ENCODE assay signal across 38 cellular contexts in genomic region chr6:29395331-29395730, GRCh38. TPM values are rescaled to one million over a fixed set of nuclear protein-coding genes. Genes with fewer than 3 reads are reported as not detected.
"Had no signal": no experiment of that assay in that cellular context is flagged by ENCODE, and none has a peak within 500 bp of the region (broad histone marks: within the 10 kb centered on the region; RNA-seq: fewer than 3 reads in every experiment).

TSS of gene OR12D2 (plus strand) at chr6:29395631. CDS start at chr6:29396700, 1,069 bp downstream.

- H3K9ac ChIP-seq: KMS-11 had no signal

- H3K36me3 ChIP-seq: MG63 had no signal

- H3K27ac ChIP-seq: KMS-11 had no signal

- H3K9me3 ChIP-seq: MG63 had no signal

- H3K27me3 ChIP-seq: MG63 had no signal

- H3K4me3 ChIP-seq: MG63 had no signal

- DNase-seq: Karpas-422, Kasumi-1, MG63, MM.1S, MV-4-11, NCI-H1048, NCI-H1092, NCI-H1092 treated with DMSO at 0.1 percent for 48 hours, NCI-H1105, NCI-H1105 treated with DMSO at 0.1 percent for 48 hours, NCI-H1417, NCI-H1417 treated with DMSO at 0.1 percent for 48 hours, NCI-H1436, NCI-H1436 treated with DMSO at 0.1 percent for 48 hours, NCI-H146, NCI-H1694, NCI-H1694 treated with DMSO at 0.1 percent for 48 hours, NCI-H187, NCI-H187 treated with DMSO at 0.1 percent for 48 hours, NCI-H1930, NCI-H2029, NCI-H2029 treated with DMSO at 0.1 percent for 48 hours, NCI-H2081, NCI-H2081 treated with DMSO at 0.1 percent for 48 hours, NCI-H2107, NCI-H2171, NCI-H2171 treated with DMSO at 0.1 percent for 48 hours, NCI-H2227 treated with DMSO at 0.1 percent for 48 hours, NCI-H226, NCI-H345, NCI-H446, NCI-H446 treated with DMSO at 0.1 percent for 48 hours, NCI-H510A had no signal

- H3K4me2 ChIP-seq: KMS-11 had no signal

RNA-seq across cellular contexts. Expression of gene OR12D2, which starts in this region (rescaled TPM):
- total RNA-seq: LHCN-M2, M059J, MCF 10A, NCI-H460 had no signal
